ENCODE assay signal across 14 cellular contexts in genomic region chr22:24190159-24190540, GRCh38. TPM values are rescaled to one million over a fixed set of nuclear protein-coding genes. Genes with fewer than 3 reads are reported as not detected.
DNase-seq lines count a peak whose midpoint lies in the region; ATAC-seq and TF ChIP-seq lines count a peak whose summit lies in the region.
"Had no signal": no experiment of that assay in that cellular context is flagged by ENCODE, and none has a peak within 500 bp of the region (broad histone marks: within the 10 kb centered on the region; RNA-seq: fewer than 3 reads in every experiment).

No MANE protein-coding gene starts in this region.

- BruUV-seq in PC-3 (replicated peaks; lab: Mats Ljungman, UMichigan): no TSS peak

- H3F3A ChIP-seq in PC-3 (ENCODE audit: low read length, unreplicated experiment): no peaks in the 10 kb centered on the region

- intact Hi-C loops in PC-3 (cut with micrococcal nuclease): no loop called here
- intact Hi-C loops in ovary (cut with DNase I): loop anchor here in 1 of 4 donors (5.0 kb wide), 1 partner anchor 57 kb away; the partner anchor contains the start of gene GGT5
- intact Hi-C loops in esophagus squamous epithelium (cut with DNase I): no loop called here
- intact Hi-C loops in CD14-positive monocyte (cut with micrococcal nuclease): loop anchor here in 1 of 2 donors (2.0 kb wide), 2 partner anchors 41 to 57 kb away; no protein-coding TSS in a partner anchor

- H4K20me1 ChIP-seq in BLaER1 treated with 17β-estradiol and CSF1 and Interleukin-3, amounts not matched to agents 10 nM and 100 nM: no peaks in the 10 kb centered on the region
- H4K20me1 ChIP-seq in PC-3 (ENCODE audit: low read length) (no peaks in the 10 kb centered on the region), hepatocyte (ENCODE audit: insufficient read depth, poor library complexity, severe bottlenecking) (no peaks in the 10 kb centered on the region)

- POLR2A ChIA-PET in PC-3 (lab: Charles Lee; ENCODE audit: unreplicated experiment): no interaction called here

- H3K4me1 ChIP-seq in BLaER1 treated with 17β-estradiol and CSF1 and Interleukin-3, amounts not matched to agents 10 nM and 100 nM: peaks cover 13 to 37% (median 31%) of the 10 kb centered on the region in 10 experiments; a peak in 19 of 20 replicates
- peaks cover 9% of the 10 kb centered on the region for H3K4me1 ChIP-seq in PC-3 (ENCODE audit: insufficient read depth, low read length)
- H3K4me1 ChIP-seq in gastroesophageal sphincter: peaks cover 0 to 19% (median 4%) of the 10 kb centered on the region in 3 donors
- H3K4me1 ChIP-seq in ovary (ENCODE audit: insufficient read depth): peaks cover 5% of the 10 kb centered on the region
- no peaks in the 10 kb centered on the region for H3K4me1 ChIP-seq in hepatocyte (ENCODE audit: insufficient read depth)
- H3K4me1 ChIP-seq in esophagus squamous epithelium: peaks cover 14 to 28% (median 19%) of the 10 kb centered on the region in 3 donors

- H3K4me3 ChIP-seq in BLaER1 treated with 17β-estradiol and CSF1 and Interleukin-3, amounts not matched to agents 10 nM and 100 nM: no peak overlapping the region
- H3K4me3 ChIP-seq in PC-3 (ENCODE audit: low read length): no peak overlapping the region
- no peak overlapping the region for H3K4me3 ChIP-seq in gastroesophageal sphincter
- H3K4me3 ChIP-seq in ovary: no peak overlapping the region
- H3K4me3 ChIP-seq in hepatocyte: no peak overlapping the region
- no peak overlapping the region for H3K4me3 ChIP-seq in esophagus squamous epithelium
- H3K4me3 ChIP-seq: heart left ventricle had no signal

- no peaks in the 10 kb centered on the region for H3K9me2 ChIP-seq in PC-3 (replicated peaks; ENCODE audit: low read length)
- H3K9me2 ChIP-seq in hepatocyte (replicated peaks; ENCODE audit: insufficient read depth): no peaks in the 10 kb centered on the region

- peak overlapping the region in 4 of 11 experiments; percentile 3 to 32 (median 8); a peak in 1 of 22 replicates for H3K9ac ChIP-seq in BLaER1 treated with 17β-estradiol and CSF1 and Interleukin-3, amounts not matched to agents 10 nM and 100 nM
- no peak overlapping the region for H3K9ac ChIP-seq in PC-3 (ENCODE audit: low read length)

- H3K9me3 Mint-ChIP-seq in CD14-positive monocyte: peaks cover 0 to 3% (median 0%) of the 10 kb centered on the region in 7 donors
- H3K9me3 Mint-ChIP-seq: activated T-helper 17 cell treated with anti-CD3 and anti-CD28 coated beads, Interleukin-2, amount 50 U/mL, for 72 hours; central memory CD8-positive, alpha-beta T cell; neural crest cell had no signal

- TF ChIP-seq POLR2A in gastroesophageal sphincter (IDR thresholded peaks at IDR 0.05): no peak
- TF ChIP-seq POLR2A in ovary (IDR thresholded peaks at IDR 0.05): no peak
- no peak for TF ChIP-seq POLR2A in esophagus squamous epithelium (IDR thresholded peaks at IDR 0.05)

- 90% methylated on average over 2 of the region's 14 CpGs; no CpG with 5 or more reads in 1 of the 2 donors for WGBS in gastroesophageal sphincter (ENCODE audit: low coverage in 1 of 2), 2 donors
- 79 to 84% (median 80%) methylated on average over 14 of the region's 14 CpGs for WGBS in ovary, 3 donors
- 91% methylated on average over 14 of the region's 14 CpGs for WGBS in hepatocyte (ENCODE audit: low lambda C conversion rate, missing lambda C conversion rate)
- WGBS in esophagus squamous epithelium, 2 donors: 74 to 85% methylated on average over 8 to 10 of the region's 14 CpGs

- TF ChIP-seq CTCF in PC-3 (conservative IDR thresholded peaks at IDR 0.05; ENCODE audit: low read depth, low read length) (no peak), gastroesophageal sphincter (IDR thresholded peaks at IDR 0.05) (no peak), ovary (IDR thresholded peaks at IDR 0.05) (no peak), hepatocyte (IDR thresholded peaks at IDR 0.05; ENCODE audit: poor library complexity) (no peak), esophagus squamous epithelium (IDR thresholded peaks at IDR 0.05) (no peak), CD14-positive monocyte (IDR thresholded peaks at IDR 0.05) (no peak)

- H3K27me3 ChIP-seq in BLaER1 treated with 17β-estradiol and CSF1 and Interleukin-3, amounts not matched to agents 10 nM and 100 nM: no peaks in the 10 kb centered on the region
- H3K27me3 ChIP-seq in PC-3 (ENCODE audit: low read length): no peaks in the 10 kb centered on the region
- H3K27me3 ChIP-seq in gastroesophageal sphincter: no peaks in the 10 kb centered on the region
- H3K27me3 ChIP-seq in ovary: no peaks in the 10 kb centered on the region
- no peaks in the 10 kb centered on the region for H3K27me3 ChIP-seq in hepatocyte
- H3K27me3 ChIP-seq in esophagus squamous epithelium: no peaks in the 10 kb centered on the region
- H3K27me3 ChIP-seq: heart left ventricle had no signal

- peaks cover 0 to 4% (median 4%) of the 10 kb centered on the region in 3 donors for H3K27me3 Mint-ChIP-seq in CD14-positive monocyte (ENCODE audit: low read depth in 3 of 3)
- H3K27me3 Mint-ChIP-seq: activated T-helper 17 cell treated with anti-CD3 and anti-CD28 coated beads, Interleukin-2, amount 50 U/mL, for 72 hours; central memory CD8-positive, alpha-beta T cell had no signal

- ATAC-seq in PC-3 (no peak), gastroesophageal sphincter (peak; percentile 3)

- no peak for TF ChIP-seq EP300 in gastroesophageal sphincter (IDR thresholded peaks at IDR 0.05)
- TF ChIP-seq EP300 in ovary (IDR thresholded peaks at IDR 0.05): no peak

- no peaks in the 10 kb centered on the region for H3K36me3 ChIP-seq in BLaER1 treated with 17β-estradiol and CSF1 and Interleukin-3, amounts not matched to agents 10 nM and 100 nM
- H3K36me3 ChIP-seq in PC-3 (ENCODE audit: low read depth, low read length): no peaks in the 10 kb centered on the region
- H3K36me3 ChIP-seq in gastroesophageal sphincter: peaks cover 0 to 29% of the 10 kb centered on the region in 2 donors
- H3K36me3 ChIP-seq in ovary: no peaks in the 10 kb centered on the region
- H3K36me3 ChIP-seq in hepatocyte (replicated peaks; ENCODE audit: insufficient read depth, low read depth): no peaks in the 10 kb centered on the region
- peaks cover 0 to 6% (median 0%) of the 10 kb centered on the region in 3 donors for H3K36me3 ChIP-seq in esophagus squamous epithelium

- peak overlapping the region; percentile 81; the same call in 1 of the 2 replicates for H2AFZ ChIP-seq in PC-3 (ENCODE audit: low read length)
- H2AFZ ChIP-seq in hepatocyte: no peak overlapping the region

- H3K79me2 ChIP-seq in PC-3 (ENCODE audit: low read length) (no peaks in the 10 kb centered on the region), hepatocyte (no peaks in the 10 kb centered on the region)

- no peak overlapping the region for H3K4me3 Mint-ChIP-seq in CD14-positive monocyte
- H3K4me3 Mint-ChIP-seq: activated T-helper 17 cell treated with anti-CD3 and anti-CD28 coated beads, Interleukin-2, amount 50 U/mL, for 72 hours; central memory CD8-positive, alpha-beta T cell had no signal

- H3K27ac Mint-ChIP-seq in CD14-positive monocyte: peak overlapping the region in 3 of 7 donors; percentile 13 to 75 (median 20)

- H3K4me1 Mint-ChIP-seq in CD14-positive monocyte: peaks cover 4% of the 10 kb centered on the region
- H3K4me1 Mint-ChIP-seq: activated T-helper 17 cell treated with anti-CD3 and anti-CD28 coated beads, Interleukin-2, amount 50 U/mL, for 72 hours; central memory CD8-positive, alpha-beta T cell had no signal

- CTCF ChIA-PET in PC-3 (lab: Charles Lee): interaction anchor here (0.7 to 1.3 kb wide), 2 partner anchors 10 to 57 kb away, joined by 4 to 9 read pairs; no protein-coding TSS in a partner anchor

- DNase-seq in PC-3: no peak
- peak in 3 of 5 donors; percentile 32 to 47 (median 35) for DNase-seq in ovary
- DNase-seq in hepatocyte (ENCODE audit: low spot score): no peak
- DNase-seq in esophagus squamous epithelium (lab: John Stamatoyannopoulos, UW): no peak
- no peak for DNase-seq in CD14-positive monocyte (ENCODE audit: low spot score)
- no peak for DNase-seq in NCI-H510A (lab: John Stamatoyannopoulos, UW)
- DNase-seq: effector CD8-positive, alpha-beta T cell; NCI-H187 treated with DMSO at 0.1 percent for 48 hours had no signal

- H3K4me2 ChIP-seq in BLaER1 treated with 17β-estradiol and CSF1 and Interleukin-3, amounts not matched to agents 10 nM and 100 nM: peak overlapping the region; percentile 1 to 79 (median 68); a peak in 17 of 22 replicates
- H3K4me2 ChIP-seq in PC-3 (ENCODE audit: low read length) (no peak overlapping the region), hepatocyte (no peak overlapping the region)

- H3K9me3 ChIP-seq in BLaER1 treated with 17β-estradiol and CSF1 and Interleukin-3, amounts not matched to agents 10 nM and 100 nM (replicated peaks in 1 of 11): peaks cover 0 to 6% (median 0%) of the 10 kb centered on the region in 11 experiments; a peak in 1 of 22 replicates
- H3K9me3 ChIP-seq in PC-3 (ENCODE audit: low read length): no peaks in the 10 kb centered on the region
- no peaks in the 10 kb centered on the region for H3K9me3 ChIP-seq in gastroesophageal sphincter
- no peaks in the 10 kb centered on the region for H3K9me3 ChIP-seq in ovary
- H3K9me3 ChIP-seq in hepatocyte (ENCODE audit: low read depth): no peaks in the 10 kb centered on the region
- H3K9me3 ChIP-seq in esophagus squamous epithelium: no peaks in the 10 kb centered on the region
- H3K9me3 ChIP-seq: heart left ventricle had no signal

- no peaks in the 10 kb centered on the region for H3K36me3 Mint-ChIP-seq in CD14-positive monocyte

- peak overlapping the region in 5 of 11 experiments; percentile 50 to 67 (median 61); a peak in 7 of 22 replicates for H3K27ac ChIP-seq in BLaER1 treated with 17β-estradiol and CSF1 and Interleukin-3, amounts not matched to agents 10 nM and 100 nM
- no peak overlapping the region for H3K27ac ChIP-seq in PC-3 (ENCODE audit: low read length)
- no peak overlapping the region for H3K27ac ChIP-seq in gastroesophageal sphincter
- H3K27ac ChIP-seq in ovary: no peak overlapping the region
- no peak overlapping the region for H3K27ac ChIP-seq in hepatocyte
- peak overlapping the region in 1 of 4 donors; percentile 21 for H3K27ac ChIP-seq in esophagus squamous epithelium

RNA-seq across cellular contexts. Expression of gene SUSD2, which starts 8.9 kb away (rescaled TPM):
- total RNA-seq in PC-3 (2014; rRNA removed): 1.3 and 1.6 TPM in 2 replicates
- total RNA-seq in gastroesophageal sphincter: 1 to 10 TPM; 2.4 to 5.0 (median 4.4) TPM
- 1 to 10 TPM in 5 of 7 donors, under 1 TPM in 2; 0.45 to 4.1 (median 2.6) TPM for total RNA-seq in ovary
- 1 to 10 TPM; 1.7 to 2.9 TPM for polyA plus RNA-seq in ovary
- total RNA-seq in hepatocyte: 6.1 and 9.7 TPM in 2 replicates
- polyA plus RNA-seq in hepatocyte: 6.9 and 10.8 TPM in 2 replicates
- 1 to 10 TPM; 1.1 to 2.5 (median 1.6) TPM for total RNA-seq in esophagus squamous epithelium
- polyA plus RNA-seq in CD14-positive monocyte: not detected

RNA-seq across cellular contexts. Expression of gene GGT5, which starts 54.7 kb away (rescaled TPM):
- total RNA-seq in PC-3 (2014; rRNA removed) (0.04 and 0.12 TPM in 2 replicates), gastroesophageal sphincter (10 to 100 TPM; 26.3 to 38.9 (median 34.7) TPM), ovary (10 to 100 TPM in 6 of 7 donors, 1 to 10 TPM in 1; 4.6 to 34.0 (median 18.0) TPM), hepatocyte (5.8 and 9.8 TPM in 2 replicates), esophagus squamous epithelium (10 to 100 TPM in 2 of 4 donors, 1 to 10 TPM in 2; 2.6 to 26.5 (median 7.1) TPM)
- polyA plus RNA-seq in ovary (10 to 100 TPM; 24.7 to 32.1 TPM), hepatocyte (47.4 and 56.5 TPM in 2 replicates), CD14-positive monocyte (under 1 TPM in 1 of 2 donors, not detected in 1; 0.26 TPM)

Comparison
In these comparisons a context has a peak if more than half of its experiments do, and no peak if none do; other contexts are left out.
1. H3K4me2 ChIP-seq: peak in BLaER1 treated with 17β-estradiol and CSF1 and Interleukin-3, amounts not matched to agents 10 nM and 100 nM (11 of 11); none in PC-3 (single experiment) and hepatocyte (single experiment).
2. DNase-seq: peak in ovary (3 of 5); none in PC-3 (single experiment), hepatocyte (single experiment), esophagus squamous epithelium (single experiment), CD14-positive monocyte (single experiment) and NCI-H510A (single experiment).